In the genomic region with DNA sequence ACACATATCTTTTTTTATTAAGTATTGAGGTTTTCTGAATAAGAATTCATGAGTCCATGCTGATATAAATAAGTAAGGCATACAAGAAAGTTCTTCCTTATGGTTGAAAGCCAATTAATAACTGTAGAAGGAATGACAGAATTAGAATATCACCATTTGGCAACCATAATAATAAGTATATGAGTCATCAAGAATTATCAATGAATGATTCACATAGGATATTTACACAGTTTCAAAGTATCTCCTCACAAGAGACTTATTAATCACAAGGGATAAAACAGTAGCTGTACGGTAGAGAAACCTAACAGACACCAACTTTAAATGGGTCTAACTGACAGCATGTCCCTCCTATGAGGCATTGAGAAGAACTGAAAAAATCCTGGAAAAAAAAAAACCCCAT, we compare ENCODE assay signal across 2 cellular contexts.
TF ChIP-seq lines count a peak whose summit lies in the region.

No MANE protein-coding gene starts in this region.

TF ChIP-seq in SK-N-SH, 30 proteins besides CTCF, POLR2A, EP300 and RAD21 (continued from another document):
- TF ChIP-seq, protein P1, sequence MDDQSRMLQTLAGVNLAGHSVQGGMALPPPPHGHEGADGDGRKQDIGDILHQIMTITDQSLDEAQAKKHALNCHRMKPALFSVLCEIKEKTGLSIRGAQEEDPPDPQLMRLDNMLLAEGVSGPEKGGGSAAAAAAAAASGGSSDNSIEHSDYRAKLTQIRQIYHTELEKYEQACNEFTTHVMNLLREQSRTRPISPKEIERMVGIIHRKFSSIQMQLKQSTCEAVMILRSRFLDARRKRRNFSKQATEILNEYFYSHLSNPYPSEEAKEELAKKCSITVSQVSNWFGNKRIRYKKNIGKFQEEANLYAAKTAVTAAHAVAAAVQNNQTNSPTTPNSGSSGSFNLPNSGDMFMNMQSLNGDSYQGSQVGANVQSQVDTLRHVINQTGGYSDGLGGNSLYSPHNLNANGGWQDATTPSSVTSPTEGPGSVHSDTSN (IDR thresholded peaks at IDR 0.05): peak; percentile 46
- TF ChIP-seq NFIC (IDR thresholded peaks at IDR 0.05; ENCODE audit: borderline replicate concordance) (peak; percentile 34; the same call in 1 of the 2 replicates), RFX5 (IDR thresholded peaks at IDR 0.05; ENCODE audit: low read length) (no peak), FOXM1 (IDR thresholded peaks at IDR 0.05; ENCODE audit: low read depth) (no peak), FOXJ3 (CRISPR knock-in tag; IDR thresholded peaks at IDR 0.05) (no peak), ELF1 (IDR thresholded peaks at IDR 0.05) (no peak)

TF ChIP-seq in SK-N-SH treated with all-trans-retinoic acid at 6 μM for 48 hours, 23 proteins besides CTCF, POLR2A, EP300 and RAD21 (continued from another document):
- TF ChIP-seq CREB5 (CRISPR knock-in tag; IDR thresholded peaks at IDR 0.05; ENCODE audit: low read depth) (no peak), OSR1 (CRISPR knock-in tag; IDR thresholded peaks at IDR 0.05) (no peak), BACH2 (CRISPR knock-in tag; IDR thresholded peaks at IDR 0.05; ENCODE audit: borderline replicate concordance) (no peak), ZFP30 (CRISPR knock-in tag; IDR thresholded peaks at IDR 0.05) (no peak), ZNF8 (CRISPR knock-in tag; IDR thresholded peaks at IDR 0.05) (no peak), TSHZ2 (CRISPR knock-in tag; IDR thresholded peaks at IDR 0.05) (no peak), ZFP3 (CRISPR knock-in tag; IDR thresholded peaks at IDR 0.05) (no peak), CSDC2 (CRISPR knock-in tag; IDR thresholded peaks at IDR 0.05) (no peak), ZNF565 (CRISPR knock-in tag; conservative IDR thresholded peaks at IDR 0.05; ENCODE audit: low read depth) (no peak), TOX (CRISPR knock-in tag; IDR thresholded peaks at IDR 0.05; ENCODE audit: borderline replicate concordance) (no peak), PPARA (CRISPR knock-in tag; IDR thresholded peaks at IDR 0.05; ENCODE audit: borderline replicate concordance) (no peak), RARB (CRISPR knock-in tag; IDR thresholded peaks at IDR 0.05) (no peak), ESRRG (CRISPR knock-in tag; IDR thresholded peaks at IDR 0.05) (no peak)
- TF ChIP-seq, protein P2, sequence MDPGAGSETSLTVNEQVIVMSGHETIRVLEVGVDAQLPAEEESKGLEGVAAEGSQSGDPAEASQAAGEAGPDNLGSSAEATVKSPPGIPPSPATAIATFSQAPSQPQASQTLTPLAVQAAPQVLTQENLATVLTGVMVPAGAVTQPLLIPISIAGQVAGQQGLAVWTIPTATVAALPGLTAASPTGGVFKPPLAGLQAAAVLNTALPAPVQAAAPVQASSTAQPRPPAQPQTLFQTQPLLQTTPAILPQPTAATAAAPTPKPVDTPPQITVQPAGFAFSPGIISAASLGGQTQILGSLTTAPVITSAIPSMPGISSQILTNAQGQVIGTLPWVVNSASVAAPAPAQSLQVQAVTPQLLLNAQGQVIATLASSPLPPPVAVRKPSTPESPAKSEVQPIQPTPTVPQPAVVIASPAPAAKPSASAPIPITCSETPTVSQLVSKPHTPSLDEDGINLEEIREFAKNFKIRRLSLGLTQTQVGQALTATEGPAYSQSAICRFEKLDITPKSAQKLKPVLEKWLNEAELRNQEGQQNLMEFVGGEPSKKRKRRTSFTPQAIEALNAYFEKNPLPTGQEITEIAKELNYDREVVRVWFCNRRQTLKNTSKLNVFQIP (CRISPR knock-in tag; IDR thresholded peaks at IDR 0.05; ENCODE audit: borderline replicate concordance, low read depth): no peak
- TF ChIP-seq, protein P3, sequence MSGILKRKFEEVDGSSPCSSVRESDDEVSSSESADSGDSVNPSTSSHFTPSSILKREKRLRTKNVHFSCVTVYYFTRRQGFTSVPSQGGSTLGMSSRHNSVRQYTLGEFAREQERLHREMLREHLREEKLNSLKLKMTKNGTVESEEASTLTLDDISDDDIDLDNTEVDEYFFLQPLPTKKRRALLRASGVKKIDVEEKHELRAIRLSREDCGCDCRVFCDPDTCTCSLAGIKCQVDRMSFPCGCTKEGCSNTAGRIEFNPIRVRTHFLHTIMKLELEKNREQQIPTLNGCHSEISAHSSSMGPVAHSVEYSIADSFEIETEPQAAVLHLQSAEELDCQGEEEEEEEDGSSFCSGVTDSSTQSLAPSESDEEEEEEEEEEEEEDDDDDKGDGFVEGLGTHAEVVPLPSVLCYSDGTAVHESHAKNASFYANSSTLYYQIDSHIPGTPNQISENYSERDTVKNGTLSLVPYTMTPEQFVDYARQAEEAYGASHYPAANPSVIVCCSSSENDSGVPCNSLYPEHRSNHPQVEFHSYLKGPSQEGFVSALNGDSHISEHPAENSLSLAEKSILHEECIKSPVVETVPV (CRISPR knock-in tag; IDR thresholded peaks at IDR 0.05): no peak
- TF ChIP-seq, protein P4, sequence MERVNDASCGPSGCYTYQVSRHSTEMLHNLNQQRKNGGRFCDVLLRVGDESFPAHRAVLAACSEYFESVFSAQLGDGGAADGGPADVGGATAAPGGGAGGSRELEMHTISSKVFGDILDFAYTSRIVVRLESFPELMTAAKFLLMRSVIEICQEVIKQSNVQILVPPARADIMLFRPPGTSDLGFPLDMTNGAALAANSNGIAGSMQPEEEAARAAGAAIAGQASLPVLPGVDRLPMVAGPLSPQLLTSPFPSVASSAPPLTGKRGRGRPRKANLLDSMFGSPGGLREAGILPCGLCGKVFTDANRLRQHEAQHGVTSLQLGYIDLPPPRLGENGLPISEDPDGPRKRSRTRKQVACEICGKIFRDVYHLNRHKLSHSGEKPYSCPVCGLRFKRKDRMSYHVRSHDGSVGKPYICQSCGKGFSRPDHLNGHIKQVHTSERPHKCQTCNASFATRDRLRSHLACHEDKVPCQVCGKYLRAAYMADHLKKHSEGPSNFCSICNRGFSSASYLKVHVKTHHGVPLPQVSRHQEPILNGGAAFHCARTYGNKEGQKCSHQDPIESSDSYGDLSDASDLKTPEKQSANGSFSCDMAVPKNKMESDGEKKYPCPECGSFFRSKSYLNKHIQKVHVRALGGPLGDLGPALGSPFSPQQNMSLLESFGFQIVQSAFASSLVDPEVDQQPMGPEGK (CRISPR knock-in tag; IDR thresholded peaks at IDR 0.05; ENCODE audit: borderline replicate concordance): no peak
